ENCODE assay signal across 26 cellular contexts in the genomic region with DNA sequence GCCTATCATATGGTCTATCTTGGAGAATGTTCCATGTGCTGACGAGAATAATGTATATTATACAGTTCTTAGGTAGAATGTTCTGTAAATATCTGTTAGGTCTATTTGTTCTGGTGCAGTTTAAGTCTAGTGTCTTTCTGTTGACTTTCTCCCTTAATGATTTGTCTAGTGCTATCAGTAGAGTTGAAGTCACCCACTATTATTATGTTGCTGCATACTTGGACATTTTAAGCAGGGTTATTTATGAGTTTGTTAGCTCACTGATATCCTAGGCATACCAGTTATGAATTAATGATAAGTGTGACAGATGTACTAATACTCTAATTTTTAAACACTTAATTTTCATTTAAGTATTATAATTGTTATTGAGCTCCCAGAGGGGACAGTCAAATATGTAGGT.
"Had no signal": no experiment of that assay in that cellular context is flagged by ENCODE, and none has a peak within 500 bp of the region (broad histone marks: within the 10 kb centered on the region; RNA-seq: fewer than 3 reads in every experiment).

No MANE protein-coding gene starts in this region.

- H3K27me3 ChIP-seq: breast epithelium, esophagus muscularis mucosa, pancreas, right lobe of liver, testis, transverse colon had no signal

- H3K4me1 ChIP-seq: breast epithelium, esophagus muscularis mucosa, pancreas, right lobe of liver, testis, transverse colon had no signal

- FAIRE-seq: urothelium cell line had no signal

- DNase-seq: activated CD4-positive, alpha-beta memory T cell treated with anti-CD3 and anti-CD28 coated beads for 36 hours; activated CD4-positive, alpha-beta T cell treated with anti-CD3 and anti-CD28 coated beads, Interleukin-2, amount 10 ng/mL, durations not matched to agents 24 days and 14 days; activated CD4-positive, CD25-positive, alpha-beta regulatory T cell treated with anti-CD3 and anti-CD28 coated beads, Interleukin-2, amount 50 U/mL, for 72 hours; activated CD8-positive, alpha-beta memory T cell treated with anti-CD3 and anti-CD28 coated beads, Interleukin-2, amount 50 U/mL, for 48 hours; activated gamma-delta T cell treated with Interleukin-2 at 50 U/mL for 16 hours; activated naive CD8-positive, alpha-beta T cell treated with anti-CD3 and anti-CD28 coated beads, Interleukin-2, amount 50 U/mL, for 24 hours; activated T-cell treated with anti-CD3 and anti-CD28 coated beads, Interleukin-2, amount 50 U/mL, for 24 hours; amygdala; foreskin melanocyte; islet precursor cell; midbrain; naive thymus-derived CD8-positive, alpha-beta T cell; nucleus accumbens; pancreas; right lobe of liver; stimulated activated CD4-positive, alpha-beta T cell treated with anti-CD3 and anti-CD28 coated beads, Interleukin-12 subunit alpha, Interleukin-12 subunit beta, amount 100 ng/mL, for 4 hours; stimulated activated CD4-positive, alpha-beta T cell treated with anti-CD3 and anti-CD28 coated beads, Interleukin-4, amount 100 ng/mL, for 1 hour; stimulated activated naive CD8-positive, alpha-beta T cell treated with anti-CD3 and anti-CD28 coated beads, Interleukin-15, Interleukin-2, amounts not matched to agents 100 U/mL and 50 U/mL, for 24 hours; T-helper 2 cell; testis; transverse colon had no signal

- ATAC-seq: activated naive CD8-positive, alpha-beta T cell treated with anti-CD3 and anti-CD28 coated beads, Interleukin-2, amount 50 U/mL, for 24 hours; activated T-helper 17 cell treated with anti-CD3 and anti-CD28 coated beads, Interleukin-2, amount 50 U/mL, for 72 hours; naive thymus-derived CD8-positive, alpha-beta T cell; pancreas; right lobe of liver; stimulated activated naive CD8-positive, alpha-beta T cell treated with anti-CD3 and anti-CD28 coated beads, Interleukin-15, Interleukin-2, amounts not matched to agents 100 U/mL and 50 U/mL, for 24 hours had no signal

- H3K4me3 ChIP-seq: breast epithelium, esophagus muscularis mucosa, pancreas, right lobe of liver, skin epidermis, testis, transverse colon had no signal

- H3K9me3 ChIP-seq: breast epithelium, esophagus muscularis mucosa, pancreas, right lobe of liver, testis, transverse colon had no signal

- H3K27ac ChIP-seq: breast epithelium, esophagus muscularis mucosa, pancreas, right lobe of liver, testis, transverse colon had no signal

- H3K36me3 ChIP-seq: breast epithelium, esophagus muscularis mucosa, pancreas, right lobe of liver, transverse colon had no signal
